1 cellular context compared by ENCODE assay signal in the genomic region with DNA sequence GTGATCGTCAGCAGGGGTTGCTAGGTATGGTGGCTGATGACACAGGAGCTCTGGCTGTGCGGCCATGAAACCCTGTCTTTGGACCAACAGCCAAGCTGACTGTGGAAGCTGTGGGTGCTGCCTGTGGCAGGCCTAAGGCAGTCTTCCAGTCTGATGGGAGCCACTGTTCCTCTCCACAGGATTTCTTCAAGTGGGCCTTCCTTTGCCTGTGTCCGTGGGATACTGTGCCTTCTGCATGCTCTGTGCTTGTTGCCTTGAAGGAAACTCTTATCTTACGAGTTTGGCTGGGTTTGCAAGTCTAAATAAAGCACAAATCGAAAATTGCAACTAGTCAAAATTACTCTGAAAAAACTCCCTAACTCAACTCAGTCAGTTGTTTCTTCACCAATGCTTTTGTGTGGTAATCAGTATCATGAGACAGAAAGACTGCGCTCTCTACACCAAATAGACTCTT.
TF ChIP-seq lines count a peak whose summit lies in the region.

No MANE protein-coding gene starts in this region.

TF ChIP-seq in H1, 55 proteins besides CTCF, POLR2A, EP300 and RAD21 (continued from another document):
- TF ChIP-seq JUN (IDR thresholded peaks at IDR 0.05; ENCODE audit: low read depth, low read length) (no peak), RXRA (IDR thresholded peaks at IDR 0.05; ENCODE audit: insufficient read depth, low read depth, low read length) (no peak), SUZ12 (IDR thresholded peaks at IDR 0.05; ENCODE audit: low read length) (no peak), YY1 (IDR thresholded peaks at IDR 0.05; ENCODE audit: low read depth, low read length) (no peak), RFX5 (IDR thresholded peaks at IDR 0.05; ENCODE audit: borderline replicate concordance, low read depth, low read length) (no peak), EGR1 (IDR thresholded peaks at IDR 0.05; ENCODE audit: borderline replicate concordance, low read depth, low read length) (no peak), GABPA (IDR thresholded peaks at IDR 0.05; ENCODE audit: borderline replicate concordance, insufficient read depth, low read length) (no peak)
TF ChIP-seq in H1: peak in this region for 0.
